ENCODE assay signal across 13 cellular contexts in genomic region chr11:88179966-88180629, GRCh38. TPM values are rescaled to one million over a fixed set of nuclear protein-coding genes. Genes with fewer than 3 reads are reported as not detected.
DNase-seq lines count a peak whose midpoint lies in the region; ATAC-seq and TF ChIP-seq lines count a peak whose summit lies in the region.
"Had no signal": no experiment of that assay in that cellular context is flagged by ENCODE, and none has a peak within 500 bp of the region (broad histone marks: within the 10 kb centered on the region; RNA-seq: fewer than 3 reads in every experiment).

No MANE protein-coding gene starts in this region.

- H3K4me3 ChIP-seq in tibial nerve = no peak overlapping the region
- H3K4me3 ChIP-seq: A549 had no signal

- H3K36me3 ChIP-seq in tibial nerve = no peaks in the 10 kb centered on the region

- no peaks in the 10 kb centered on the region for H3K9me3 ChIP-seq in tibial nerve
- H3K9me3 ChIP-seq: A549 had no signal

- no peak for TF ChIP-seq EP300 in tibial nerve (IDR thresholded peaks at IDR 0.05)

- H3K27me3 ChIP-seq in tibial nerve = no peaks in the 10 kb centered on the region

- intact Hi-C loops in activated CD8-positive, alpha-beta T cell treated with anti-CD3 and anti-CD28 coated beads for 36 hours (cut with micrococcal nuclease) = loop anchor here (10.0 kb wide), 3 partner anchors 155 to 365 kb away; partner anchors contain the start of gene CTSC

- H3K4me1 ChIP-seq in tibial nerve = peaks cover 0 to 18% (median 0%) of the 10 kb centered on the region in 4 donors

- H3K27ac Mint-ChIP-seq in activated CD8-positive, alpha-beta T cell treated with anti-CD3 and anti-CD28 coated beads for 36 hours = peak overlapping the region; percentile 8
- no peak overlapping the region for H3K27ac Mint-ChIP-seq in activated CD8-positive, alpha-beta T cell treated with anti-CD3 and anti-CD28 coated beads, Interleukin-2, amount 10 ng/mL, durations not matched to agents 7 days and 5 days
- peak overlapping the region; percentile 91 for H3K27ac Mint-ChIP-seq in stimulated activated naive CD8-positive, alpha-beta T cell treated with anti-CD3 and anti-CD28 coated beads, Interleukin-15, Interleukin-2, amounts not matched to agents 100 ng/mL and 50 ng/mL, for 24 hours
- H3K27ac Mint-ChIP-seq: activated naive CD4-positive, alpha-beta T cell treated with anti-CD3 and anti-CD28 coated beads, Interleukin-2, amount 10 ng/mL, durations not matched to agents 7 days and 5 days; dendritic cell treated with granulocyte-macrophage colony-stimulating factor and Interleukin-4, amounts not matched to agents 40 ng/mL and 50 ng/mL, for 4 days had no signal

- CTCF ChIA-PET in activated CD8-positive, alpha-beta T cell treated with anti-CD3 and anti-CD28 coated beads for 36 hours (lab: Charles Lee) = interaction anchor here (1.5 kb wide), 1 partner anchor 164 kb away, joined by 4 read pairs; no protein-coding TSS in a partner anchor
- CTCF ChIA-PET in activated CD8-positive, alpha-beta T cell treated with anti-CD3 and anti-CD28 coated beads, Interleukin-2, amount 10 ng/mL, durations not matched to agents 7 days and 5 days (lab: Charles Lee) = interaction anchor here (0.6 to 1.8 kb wide), 5 partner anchors 52 to 371 kb away, joined by 3 to 6 read pairs (median 3); no protein-coding TSS in a partner anchor

- no peak for DNase-seq in activated CD8-positive, alpha-beta T cell treated with anti-CD3 and anti-CD28 coated beads for 36 hours
- DNase-seq in activated CD8-positive, alpha-beta T cell treated with anti-CD3 and anti-CD28 coated beads, Interleukin-2, amount 10 ng/mL, durations not matched to agents 7 days and 5 days = no peak
- DNase-seq in dedifferentiated amniotic fluid mesenchymal stem cell (ENCODE audit: extremely low spot score) (peak; percentile 63), tibial nerve (ENCODE audit: low spot score in 2 of 2) (no peak), NCI-H2227 treated with DMSO at 0.1 percent for 48 hours (lab: John Stamatoyannopoulos, UW) (no peak)
- DNase-seq: activated CD4-positive, alpha-beta T cell treated with anti-CD3 and anti-CD28 coated beads for 48 hours; activated naive CD4-positive, alpha-beta T cell treated with anti-CD3 and anti-CD28 coated beads, Interleukin-2, amount 10 ng/mL, durations not matched to agents 7 days and 5 days; substantia nigra had no signal

- H3K27me3 Mint-ChIP-seq in activated CD8-positive, alpha-beta T cell treated with anti-CD3 and anti-CD28 coated beads for 36 hours = peaks cover 13% of the 10 kb centered on the region
- H3K27me3 Mint-ChIP-seq in activated CD8-positive, alpha-beta T cell treated with anti-CD3 and anti-CD28 coated beads, Interleukin-2, amount 10 ng/mL, durations not matched to agents 7 days and 5 days (ENCODE audit: low read depth) = peaks cover 20% of the 10 kb centered on the region
- H3K27me3 Mint-ChIP-seq in stimulated activated naive CD8-positive, alpha-beta T cell treated with anti-CD3 and anti-CD28 coated beads, Interleukin-15, Interleukin-2, amounts not matched to agents 100 ng/mL and 50 ng/mL, for 24 hours = peaks cover 44% of the 10 kb centered on the region

- H3K4me1 Mint-ChIP-seq in activated CD8-positive, alpha-beta T cell treated with anti-CD3 and anti-CD28 coated beads for 36 hours (ENCODE audit: low read depth) = peaks cover 27% of the 10 kb centered on the region
- H3K4me1 Mint-ChIP-seq in activated CD8-positive, alpha-beta T cell treated with anti-CD3 and anti-CD28 coated beads, Interleukin-2, amount 10 ng/mL, durations not matched to agents 7 days and 5 days (ENCODE audit: low read depth) = peaks cover 34% of the 10 kb centered on the region
- peaks cover 44% of the 10 kb centered on the region for H3K4me1 Mint-ChIP-seq in stimulated activated naive CD8-positive, alpha-beta T cell treated with anti-CD3 and anti-CD28 coated beads, Interleukin-15, Interleukin-2, amounts not matched to agents 100 ng/mL and 50 ng/mL, for 24 hours (ENCODE audit: low read depth)

- H3K27ac ChIP-seq in tibial nerve = no peak overlapping the region
- H3K27ac ChIP-seq: A549 had no signal

- TF ChIP-seq POLR2A in tibial nerve (IDR thresholded peaks at IDR 0.05) = no peak

- H3K36me3 Mint-ChIP-seq in activated CD8-positive, alpha-beta T cell treated with anti-CD3 and anti-CD28 coated beads for 36 hours (ENCODE audit: low read depth) = no peaks in the 10 kb centered on the region
- no peaks in the 10 kb centered on the region for H3K36me3 Mint-ChIP-seq in activated CD8-positive, alpha-beta T cell treated with anti-CD3 and anti-CD28 coated beads, Interleukin-2, amount 10 ng/mL, durations not matched to agents 7 days and 5 days (ENCODE audit: low read depth)
- H3K36me3 Mint-ChIP-seq in stimulated activated naive CD8-positive, alpha-beta T cell treated with anti-CD3 and anti-CD28 coated beads, Interleukin-15, Interleukin-2, amounts not matched to agents 100 ng/mL and 50 ng/mL, for 24 hours (ENCODE audit: low read depth) = no peaks in the 10 kb centered on the region
- H3K36me3 Mint-ChIP-seq: activated naive CD4-positive, alpha-beta T cell treated with anti-CD3 and anti-CD28 coated beads, Interleukin-2, amount 10 ng/mL, durations not matched to agents 7 days and 5 days had no signal

- peak; percentile 31 for ATAC-seq in activated CD8-positive, alpha-beta T cell treated with anti-CD3 and anti-CD28 coated beads for 36 hours
- no peak for ATAC-seq in activated CD8-positive, alpha-beta T cell treated with anti-CD3 and anti-CD28 coated beads, Interleukin-2, amount 10 ng/mL, durations not matched to agents 7 days and 5 days
- peak; percentile 25 for ATAC-seq in HG02981 (IDR thresholded peaks at IDR 0.05; ENCODE audit: unreplicated experiment)
- ATAC-seq in HG02885 (IDR thresholded peaks at IDR 0.05; ENCODE audit: poor library complexity, unreplicated experiment) = no peak
- ATAC-seq: A549 had no signal

- 71% methylated on average over 3 of the region's 3 CpGs for WGBS in tibial nerve, 2 donors

- TF ChIP-seq CTCF in activated CD8-positive, alpha-beta T cell treated with anti-CD3 and anti-CD28 coated beads for 36 hours (IDR thresholded peaks at IDR 0.05) = no peak
- TF ChIP-seq CTCF in tibial nerve (IDR thresholded peaks at IDR 0.05) = no peak

- H3K4me3 Mint-ChIP-seq in activated CD8-positive, alpha-beta T cell treated with anti-CD3 and anti-CD28 coated beads for 36 hours = no peak overlapping the region
- no peak overlapping the region for H3K4me3 Mint-ChIP-seq in activated CD8-positive, alpha-beta T cell treated with anti-CD3 and anti-CD28 coated beads, Interleukin-2, amount 10 ng/mL, durations not matched to agents 7 days and 5 days
- H3K4me3 Mint-ChIP-seq in stimulated activated naive CD8-positive, alpha-beta T cell treated with anti-CD3 and anti-CD28 coated beads, Interleukin-15, Interleukin-2, amounts not matched to agents 100 ng/mL and 50 ng/mL, for 24 hours = peak overlapping the region; percentile 21
- H3K4me3 Mint-ChIP-seq: activated naive CD4-positive, alpha-beta T cell treated with anti-CD3 and anti-CD28 coated beads, Interleukin-2, amount 10 ng/mL, durations not matched to agents 7 days and 5 days; dendritic cell treated with granulocyte-macrophage colony-stimulating factor and Interleukin-4, amounts not matched to agents 40 ng/mL and 50 ng/mL, for 4 days had no signal

- POLR2A ChIA-PET in activated CD8-positive, alpha-beta T cell treated with anti-CD3 and anti-CD28 coated beads for 36 hours (lab: Charles Lee) = interaction anchor here (0.6 kb wide), 1 partner anchor 382 kb away, joined by 3 read pairs; no protein-coding TSS in a partner anchor
- POLR2A ChIA-PET in activated CD8-positive, alpha-beta T cell treated with anti-CD3 and anti-CD28 coated beads, Interleukin-2, amount 10 ng/mL, durations not matched to agents 7 days and 5 days (lab: Charles Lee) = interaction anchor here (0.5 to 3.1 kb wide), 2 partner anchors 157 to 1500 kb away, joined by 4 to 10 read pairs; partner anchors contain the start of gene CTSC

- H3K9me3 Mint-ChIP-seq in activated CD8-positive, alpha-beta T cell treated with anti-CD3 and anti-CD28 coated beads for 36 hours = no peaks in the 10 kb centered on the region
- H3K9me3 Mint-ChIP-seq in activated CD8-positive, alpha-beta T cell treated with anti-CD3 and anti-CD28 coated beads, Interleukin-2, amount 10 ng/mL, durations not matched to agents 7 days and 5 days (ENCODE audit: insufficient read depth) = no peaks in the 10 kb centered on the region
- H3K9me3 Mint-ChIP-seq in stimulated activated naive CD8-positive, alpha-beta T cell treated with anti-CD3 and anti-CD28 coated beads, Interleukin-15, Interleukin-2, amounts not matched to agents 100 ng/mL and 50 ng/mL, for 24 hours = no peaks in the 10 kb centered on the region
- H3K9me3 Mint-ChIP-seq: activated naive CD4-positive, alpha-beta T cell treated with anti-CD3 and anti-CD28 coated beads, Interleukin-2, amount 10 ng/mL, durations not matched to agents 7 days and 5 days; dendritic cell treated with granulocyte-macrophage colony-stimulating factor and Interleukin-4, amounts not matched to agents 40 ng/mL and 50 ng/mL, for 4 days had no signal

RNA-seq across cellular contexts. Expression of gene RAB38, which starts 4.9 kb away (rescaled TPM):
- 1 to 10 TPM; 3.2 to 3.4 TPM for total RNA-seq in activated CD8-positive, alpha-beta T cell treated with anti-CD3 and anti-CD28 coated beads for 36 hours
- total RNA-seq in activated CD8-positive, alpha-beta T cell treated with anti-CD3 and anti-CD28 coated beads, Interleukin-2, amount 10 ng/mL, durations not matched to agents 7 days and 5 days = under 1 TPM; 0.70 to 0.82 TPM
- 1 to 10 TPM in 2 of 4 donors, under 1 TPM in 2; 0.59 to 5.1 (median 2.5) TPM for total RNA-seq in tibial nerve

Comparison
In these comparisons a context has a peak if more than half of its experiments do, and no peak if none do; other contexts are left out.
1. ATAC-seq: peak in activated CD8-positive, alpha-beta T cell treated with anti-CD3 and anti-CD28 coated beads for 36 hours (single experiment) and HG02981 (single experiment); none in activated CD8-positive, alpha-beta T cell treated with anti-CD3 and anti-CD28 coated beads, Interleukin-2, amount 10 ng/mL, durations not matched to agents 7 days and 5 days (single experiment) and HG02885 (single experiment).